In the genomic region with DNA sequence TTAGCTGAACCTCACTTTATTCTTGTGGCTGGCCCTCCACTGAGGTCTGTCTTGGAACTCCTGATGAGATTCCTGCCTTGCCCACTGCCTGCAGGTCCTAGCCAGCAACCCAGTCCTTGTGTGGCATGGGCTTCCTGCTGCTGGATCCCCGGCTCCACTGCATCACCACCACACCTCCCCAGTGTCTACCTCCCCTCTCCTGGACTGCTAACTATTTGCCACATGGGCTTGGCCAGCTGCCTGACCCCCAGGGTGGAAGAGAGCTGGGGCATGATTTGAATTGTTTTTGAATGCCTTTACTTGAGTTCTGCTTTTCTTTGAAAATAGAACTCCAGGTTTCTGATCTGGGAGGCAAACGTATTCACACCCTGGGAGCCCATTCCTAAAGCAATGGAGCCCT, we compare ENCODE assay signal across 19 cellular contexts. TPM values are rescaled to one million over a fixed set of nuclear protein-coding genes. Genes with fewer than 3 reads are reported as not detected.
A peak's percentile ranks its signal among the peaks of the same experiment; 100 is the strongest.
DNase-seq lines count a peak whose midpoint lies in the region; ATAC-seq and TF ChIP-seq lines count a peak whose summit lies in the region.
"Had no signal": no experiment of that assay in that cellular context is flagged by ENCODE, and none has a peak within 500 bp of the region (broad histone marks: within the 10 kb centered on the region; RNA-seq: fewer than 3 reads in every experiment).

No MANE protein-coding gene starts in this region.

- TF ChIP-seq CTCF in hepatocyte (IDR thresholded peaks at IDR 0.05; ENCODE audit: poor library complexity) = no peak

- H3K9me2 ChIP-seq in hepatocyte (replicated peaks; ENCODE audit: insufficient read depth) = no peaks in the 10 kb centered on the region

- H3K79me2 ChIP-seq in hepatocyte = no peaks in the 10 kb centered on the region

- H3K36me3 ChIP-seq in hepatocyte (replicated peaks; ENCODE audit: insufficient read depth, low read depth) = no peaks in the 10 kb centered on the region
- H3K36me3 ChIP-seq: Peyer's patch had no signal

- no peak overlapping the region for H3K4me2 ChIP-seq in hepatocyte

- no peaks in the 10 kb centered on the region for H3K9me3 ChIP-seq in hepatocyte (ENCODE audit: low read depth)
- H3K9me3 ChIP-seq: Peyer's patch had no signal

- 93% methylated on average over 2 of the region's 2 CpGs for WGBS in hepatocyte (ENCODE audit: low lambda C conversion rate, missing lambda C conversion rate)

- H2AFZ ChIP-seq in hepatocyte = no peak overlapping the region

- H4K20me1 ChIP-seq in hepatocyte (ENCODE audit: insufficient read depth, poor library complexity, severe bottlenecking) = no peaks in the 10 kb centered on the region

- DNase-seq in G401 (ENCODE audit: low spot score) (peak; percentile 48), NCI-H226 (peak; percentile 72), kidney glomerular epithelial cell (lab: John Stamatoyannopoulos, UW) (peak; percentile 8), sciatic nerve (ENCODE audit: low spot score) (no peak), hepatocyte (ENCODE audit: low spot score) (no peak)
- DNase-seq in activated naive CD4-positive, alpha-beta T cell treated with anti-CD3 and anti-CD28 coated beads, Interleukin-2, amount 50 U/mL, for 16 hours = no peak
- DNase-seq: Calu3; CD4-positive, CD25-positive, alpha-beta regulatory T cell; GF-D8; HFFc6; KBM-7; NCI-H1105; NCI-H187 treated with DMSO at 0.1 percent for 48 hours; NCI-H446 treated with DMSO at 0.1 percent for 48 hours; NCI-H774; Peyer's patch; SHP77 had no signal

- H3K4me1 ChIP-seq in hepatocyte (ENCODE audit: insufficient read depth) = peaks cover 6% of the 10 kb centered on the region
- H3K4me1 ChIP-seq: Peyer's patch had no signal

- intact Hi-C loops in sciatic nerve (cut with DNase I) = loop anchor here (5.0 kb wide), 1 partner anchor 1773 kb away; no protein-coding TSS in a partner anchor

- no peak overlapping the region for H3K27ac ChIP-seq in hepatocyte
- H3K27ac ChIP-seq: GM23248, Peyer's patch had no signal

- H3K4me3 ChIP-seq in hepatocyte = no peak overlapping the region
- H3K4me3 ChIP-seq: GM23248, Peyer's patch had no signal

- in situ Hi-C loops in G401 (cut with HindIII; ENCODE audit: low sequenced_read_pairs) = no loop called here

- peak; percentile 28 for ATAC-seq in sciatic nerve
- ATAC-seq in HG03108 (IDR thresholded peaks at IDR 0.05; ENCODE audit: unreplicated experiment) = no peak

- H3K27me3 ChIP-seq in hepatocyte = no peaks in the 10 kb centered on the region
- H3K27me3 ChIP-seq: Peyer's patch had no signal

RNA-seq across cellular contexts. Expression of gene SPAG17, which starts 41.2 kb away (rescaled TPM):
- total RNA-seq in G401 (2014; rRNA removed; shearing (Covaris generic)) = 11.0 and 11.2 TPM in 2 replicates
- total RNA-seq in sciatic nerve = 0.89 TPM
- 0.64 and 1.7 TPM in 2 replicates for total RNA-seq in hepatocyte
- polyA plus RNA-seq in hepatocyte = 0.36 and 4.4 TPM in 2 replicates
- total RNA-seq: CD4-positive, CD25-positive, alpha-beta regulatory T cell; GM23248; HFFc6; Peyer's patch had no signal
- polyA plus RNA-seq: CD4-positive, CD25-positive, alpha-beta regulatory T cell had no signal

Comparison
In these comparisons a context has a peak if more than half of its experiments do, and no peak if none do; other contexts are left out.
1. DNase-seq: peak in G401 (single experiment), NCI-H226 (single experiment) and kidney glomerular epithelial cell (single experiment); none in sciatic nerve (single experiment), hepatocyte (single experiment) and activated naive CD4-positive, alpha-beta T cell treated with anti-CD3 and anti-CD28 coated beads, Interleukin-2, amount 50 U/mL, for 16 hours (single experiment).